Comparison of ENCODE assay signal across 1 cellular context in genomic region chr10:100501423-100501822, GRCh38.
A peak's percentile ranks its signal among the peaks of the same experiment; 100 is the strongest.
TF ChIP-seq lines count a peak whose summit lies in the region.

No MANE protein-coding gene starts in this region.

TF ChIP-seq in K562, 482 proteins besides CTCF, POLR2A, EP300 and RAD21:
- TF ChIP-seq CEBPB (tag; IDR thresholded peaks at IDR 0.05) (peak; percentile 27; the same call in 1 of the 2 replicates), PRPF4 (IDR thresholded peaks at IDR 0.05; ENCODE audit: insufficient read depth, low read depth, low read length, poor library complexity, severe bottlenecking) (no peak), NFE2 (IDR thresholded peaks at IDR 0.05; ENCODE audit: low read depth) (peak; percentile 52; the same call in 1 of the 2 replicates), RBM14 (IDR thresholded peaks at IDR 0.05; ENCODE audit: borderline replicate concordance, insufficient read depth, low read depth, low read length) (no peak), C11orf30 (IDR thresholded peaks at IDR 0.05; ENCODE audit: low read depth) (peak; percentile 30; the same call in 1 of the 2 replicates)
